Comparison of ENCODE assay signal across 1 cellular context in genomic region chr6:45801471-45802289, GRCh38.
TF ChIP-seq lines count a peak whose summit lies in the region.

No MANE protein-coding gene starts in this region.

TF ChIP-seq in SK-N-SH, 30 proteins besides CTCF, POLR2A, EP300 and RAD21 (continued from another document):
- TF ChIP-seq RFX5 (IDR thresholded peaks at IDR 0.05; ENCODE audit: low read length) = no peak
